24 cellular contexts compared by ENCODE assay signal in genomic region chr10:95096143-95096542, GRCh38. TPM values are rescaled to one million over a fixed set of nuclear protein-coding genes. Genes with fewer than 3 reads are reported as not detected.
A peak's percentile ranks its signal among the peaks of the same experiment; 100 is the strongest.
DNase-seq lines count a peak whose midpoint lies in the region; ATAC-seq, FAIRE-seq and TF ChIP-seq lines count a peak whose summit lies in the region.
"Had no signal": no experiment of that assay in that cellular context is flagged by ENCODE, and none has a peak within 500 bp of the region (broad histone marks: within the 10 kb centered on the region; RNA-seq: fewer than 3 reads in every experiment).

No MANE protein-coding gene starts in this region.

- H3K4me1 ChIP-seq in Peyer's patch (peaks cover 0 to 13% (median 0%) of the 10 kb centered on the region in 4 donors), small intestine (ENCODE audit: control insufficient read depth in 2 of 2, insufficient read depth in 1 of 2, low read depth in 1 of 2, low read length in 1 of 2) (peaks cover 0 to 1% of the 10 kb centered on the region in 2 donors)
- H3K4me1 ChIP-seq: BE2C had no signal

- peak overlapping the region in 1 of 4 donors; percentile 40 for H3K27ac ChIP-seq in Peyer's patch
- peak overlapping the region in 1 of 2 donors; percentile 16 for H3K27ac ChIP-seq in small intestine (ENCODE audit: low read depth in 1 of 2, low read length in 1 of 2)
- H3K27ac ChIP-seq: HL-60 had no signal

- H3K27me3 Mint-ChIP-seq in activated T-cell treated with anti-CD3 and anti-CD28 coated beads, Interleukin-2, amount 50 U/mL, for 4 hours (ENCODE audit: low read depth) = no peaks in the 10 kb centered on the region

- no peaks in the 10 kb centered on the region for H3K36me3 Mint-ChIP-seq in activated T-cell treated with anti-CD3 and anti-CD28 coated beads, Interleukin-2, amount 50 U/mL, for 4 hours (ENCODE audit: insufficient read depth)
- H3K36me3 Mint-ChIP-seq: CD4-positive, CD25-positive, alpha-beta regulatory T cell; CD8-positive, alpha-beta memory T cell had no signal

- H3K36me3 ChIP-seq in Peyer's patch (no peaks in the 10 kb centered on the region), small intestine (ENCODE audit: control insufficient read depth in 2 of 2, insufficient read depth in 2 of 2, low read length in 2 of 2) (no peaks in the 10 kb centered on the region)
- H3K36me3 ChIP-seq: BE2C had no signal

- H3K4me3 ChIP-seq in Peyer's patch (no peak overlapping the region), small intestine (ENCODE audit: low read depth in 1 of 2, low read length in 2 of 2) (no peak overlapping the region)
- H3K4me3 ChIP-seq: K562 had no signal

- no peak overlapping the region for H3K4me3 Mint-ChIP-seq in activated T-cell treated with anti-CD3 and anti-CD28 coated beads, Interleukin-2, amount 50 U/mL, for 4 hours
- H3K4me3 Mint-ChIP-seq: CD4-positive, CD25-positive, alpha-beta regulatory T cell; CD8-positive, alpha-beta memory T cell; H9 had no signal

- peaks cover 4% of the 10 kb centered on the region for H3K9me3 Mint-ChIP-seq in activated T-cell treated with anti-CD3 and anti-CD28 coated beads, Interleukin-2, amount 50 U/mL, for 4 hours
- H3K9me3 Mint-ChIP-seq: CD8-positive, alpha-beta memory T cell; H9 had no signal

- TF ChIP-seq CTCF in Peyer's patch (IDR thresholded peaks at IDR 0.05) = no peak

- H3K4me1 Mint-ChIP-seq in activated T-cell treated with anti-CD3 and anti-CD28 coated beads, Interleukin-2, amount 50 U/mL, for 4 hours (ENCODE audit: low read depth) = no peaks in the 10 kb centered on the region
- H3K4me1 Mint-ChIP-seq: CD4-positive, CD25-positive, alpha-beta regulatory T cell; CD8-positive, alpha-beta memory T cell; H9 had no signal

- ATAC-seq in left lobe of liver = peak; percentile 36
- ATAC-seq in activated T-cell treated with anti-CD3 and anti-CD28 coated beads, Interleukin-2, amount 50 U/mL, for 4 hours = no peak
- ATAC-seq: K562 had no signal

- no peaks in the 10 kb centered on the region for H3K9me3 ChIP-seq in Peyer's patch
- H3K9me3 ChIP-seq in small intestine (ENCODE audit: control insufficient read depth, low read depth) = no peaks in the 10 kb centered on the region
- H3K9me3 ChIP-seq: BE2C had no signal

- 23 to 72% (median 50%) methylated on average over 1 of the region's 1 CpG for WGBS in small intestine, 3 donors

- H3K27me3 ChIP-seq in Peyer's patch (no peaks in the 10 kb centered on the region), small intestine (ENCODE audit: control insufficient read depth in 2 of 2, insufficient read depth in 2 of 2, low read length in 2 of 2) (no peaks in the 10 kb centered on the region)
- H3K27me3 ChIP-seq: BE2C had no signal

- no peak for FAIRE-seq in small intestine (lab: Jason Lieb, UNC)
- FAIRE-seq: A204.1, GM12892, GM18507, H1, K562 had no signal

- in situ Hi-C loops in G401 (cut with HindIII; ENCODE audit: low sequenced_read_pairs) = no loop called here

- no peak for TF ChIP-seq POLR2A in Peyer's patch (IDR thresholded peaks at IDR 0.05)

- peak in 2 of 3 donors; percentile 78 to 84 for DNase-seq in Peyer's patch
- DNase-seq in left lobe of liver (ENCODE audit: low spot score) = no peak
- peak; percentile 89 for DNase-seq in small intestine
- DNase-seq in NK-92 (lab: John Stamatoyannopoulos, UW; ENCODE audit: unreplicated experiment) = no peak
- DNase-seq in G401 (ENCODE audit: low spot score) = no peak
- DNase-seq in NCI-H446 (lab: John Stamatoyannopoulos, UW) = no peak
- no peak for DNase-seq in activated T-cell treated with anti-CD3 and anti-CD28 coated beads, Interleukin-2, amount 50 U/mL, for 4 hours
- DNase-seq: ACHN; BE2C; C1 segment of cervical spinal cord; CD4-positive, CD25-positive, alpha-beta regulatory T cell; CD8-positive, alpha-beta memory T cell; COR-L47; DMS 273 treated with DMSO at 0.1 percent for 48 hours; GDM1; H9; IMR-90 had no signal

RNA-seq across cellular contexts. Expression of gene CYP2C8, which starts 26.8 kb away (rescaled TPM):
- 10 to 100 TPM in 1 of 4 donors, 1 to 10 TPM in 1, under 1 TPM in 1, not detected in 1; 0.95 to 14.2 (median 5.0) TPM for total RNA-seq in Peyer's patch
- total RNA-seq in left lobe of liver = 1,524 TPM
- polyA plus RNA-seq in small intestine = 10 to 100 TPM in 1 of 3 donors, under 1 TPM in 1, not detected in 1; 0.21 to 24.4 TPM
- not detected in 2 replicates for total RNA-seq in G401 (2014; rRNA removed; shearing (Covaris generic))
- total RNA-seq in activated T-cell treated with anti-CD3 and anti-CD28 coated beads, Interleukin-2, amount 50 U/mL, for 4 hours = under 1 TPM; 0.24 to 0.51 (median 0.41) TPM
- total RNA-seq: CD4-positive, CD25-positive, alpha-beta regulatory T cell; HT1080; IMR-90 had no signal
- polyA plus RNA-seq: CD4-positive, CD25-positive, alpha-beta regulatory T cell had no signal

Comparison
In these comparisons a context has a peak if more than half of its experiments do, and no peak if none do; other contexts are left out.
1. DNase-seq: peak in Peyer's patch (2 of 3) and small intestine (single experiment); none in left lobe of liver (single experiment), NK-92 (single experiment), G401 (single experiment), NCI-H446 (0 of 2) and activated T-cell treated with anti-CD3 and anti-CD28 coated beads, Interleukin-2, amount 50 U/mL, for 4 hours (single experiment).
2. RNA of gene CYP2C8, which starts 26.8 kb away (total RNA-seq): 1,524 TPM in left lobe of liver (single experiment); 0.95 to 14.2 TPM in Peyer's patch, 0.24 to 0.51 TPM in activated T-cell treated with anti-CD3 and anti-CD28 coated beads, Interleukin-2, amount 50 U/mL, for 4 hours and not detected in G401; every median in the first group is over 100 times any median in the second.